ENCODE assay signal across 3 cellular contexts in the genomic region with DNA sequence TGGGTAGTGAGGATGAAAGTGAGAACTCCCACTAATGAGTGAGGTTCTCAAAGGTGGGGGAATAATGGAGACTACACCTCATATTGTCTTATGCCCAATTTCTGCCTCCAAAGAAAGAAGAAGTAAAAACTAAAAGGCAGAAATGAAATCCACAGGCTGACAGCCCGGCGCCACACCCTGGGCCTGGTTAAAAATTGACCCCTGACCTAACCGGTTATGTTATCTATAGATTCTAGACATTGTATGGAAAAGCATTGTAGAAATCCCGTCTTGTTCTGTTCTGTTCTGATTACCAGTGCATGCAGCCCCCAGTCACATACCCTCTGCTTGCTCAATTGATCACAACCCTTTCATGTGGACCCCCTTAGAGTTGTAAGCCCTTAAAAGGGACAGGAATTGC. TPM values are rescaled to one million over a fixed set of nuclear protein-coding genes. Genes with fewer than 3 reads are reported as not detected.
"Had no signal": no experiment of that assay in that cellular context is flagged by ENCODE, and none has a peak within 500 bp of the region (broad histone marks: within the 10 kb centered on the region; RNA-seq: fewer than 3 reads in every experiment).

No MANE protein-coding gene starts in this region.

RNA-seq across cellular contexts. Expression of a gene that starts 50.8 kb away (rescaled TPM):
- total RNA-seq: HepG2, OCI-LY7 had no signal
- polyA plus RNA-seq: SK-N-SH had no signal
